16 cellular contexts compared by ENCODE assay signal in genomic region chr5:57366744-57367143, GRCh38.
DNase-seq lines count a peak whose midpoint lies in the region; ATAC-seq and TF ChIP-seq lines count a peak whose summit lies in the region.
"Had no signal": no experiment of that assay in that cellular context is flagged by ENCODE, and none has a peak within 500 bp of the region (broad histone marks: within the 10 kb centered on the region; RNA-seq: fewer than 3 reads in every experiment).

No MANE protein-coding gene starts in this region.

- H3K27me3 ChIP-seq in AG04450 (ENCODE audit: control insufficient read depth, insufficient read depth, low read length), result no peaks in the 10 kb centered on the region
- no peaks in the 10 kb centered on the region for H3K27me3 ChIP-seq in SJSA1 (replicated peaks)
- H3K27me3 ChIP-seq in esophagus squamous epithelium, result no peaks in the 10 kb centered on the region
- H3K27me3 ChIP-seq: gastrocnemius medialis, thyroid gland had no signal

- no peak overlapping the region for H3K4me3 Mint-ChIP-seq in HFFc6
- H3K4me3 Mint-ChIP-seq: immature natural killer cell had no signal

- CTCF ChIA-PET in AG04450 (lab: Charles Lee), result no interaction called here

- no peak overlapping the region for H3K27ac Mint-ChIP-seq in HFFc6
- H3K27ac Mint-ChIP-seq: immature natural killer cell had no signal

- peaks cover 22% of the 10 kb centered on the region for H3K4me1 ChIP-seq in SJSA1 (replicated peaks)
- no peaks in the 10 kb centered on the region for H3K4me1 ChIP-seq in mucosa of descending colon (ENCODE audit: low read depth)
- no peaks in the 10 kb centered on the region for H3K4me1 ChIP-seq in esophagus squamous epithelium
- H3K4me1 ChIP-seq: gastrocnemius medialis, thyroid gland had no signal

- no peaks in the 10 kb centered on the region for H3K36me3 Mint-ChIP-seq in HFFc6 (ENCODE audit: low read depth)

- no peaks in the 10 kb centered on the region for H3K36me3 ChIP-seq in SJSA1
- no peaks in the 10 kb centered on the region for H3K36me3 ChIP-seq in mucosa of descending colon (ENCODE audit: low read depth)
- no peaks in the 10 kb centered on the region for H3K36me3 ChIP-seq in esophagus squamous epithelium
- H3K36me3 ChIP-seq: gastrocnemius medialis, thyroid gland had no signal

- POLR2A ChIA-PET in AG04450 (lab: Yijun Ruan, JAX), result no interaction called here

- H3K9me3 ChIP-seq in AG04450 (ENCODE audit: control insufficient read depth, insufficient read depth, low read length) (no peaks in the 10 kb centered on the region), SJSA1 (replicated peaks) (no peaks in the 10 kb centered on the region), mucosa of descending colon (no peaks in the 10 kb centered on the region), esophagus squamous epithelium (no peaks in the 10 kb centered on the region)
- H3K9me3 ChIP-seq: gastrocnemius medialis, thyroid gland had no signal

- peaks cover 6% of the 10 kb centered on the region for H3K4me1 Mint-ChIP-seq in HFFc6 (ENCODE audit: low read depth)
- H3K4me1 Mint-ChIP-seq: immature natural killer cell had no signal

- intact Hi-C loops in mucosa of descending colon (cut with DNase I, micrococcal nuclease) (no loop called here), esophagus squamous epithelium (cut with DNase I) (no loop called here)

- H3K9me3 Mint-ChIP-seq in HFFc6, result no peaks in the 10 kb centered on the region

- ATAC-seq in mucosa of descending colon, result no peak
- ATAC-seq in HG03196 (IDR thresholded peaks at IDR 0.05; ENCODE audit: unreplicated experiment), result no peak
- ATAC-seq: gastrocnemius medialis had no signal

- TF ChIP-seq POLR2A in esophagus squamous epithelium (IDR thresholded peaks at IDR 0.05), result no peak

- DNase-seq in AG04450 (ENCODE audit: low read depth, low spot score), result peak; percentile 3
- DNase-seq in HFFc6, result peak; percentile 32
- peak in 1 of 2 experiments; percentile 28 for DNase-seq in SJSA1 (ENCODE audit: low read depth in 1 of 2, low spot score in 2 of 2)
- peak; percentile 30 for DNase-seq in fibroblast of villous mesenchyme (ENCODE audit: low read depth)
- DNase-seq in mucosa of descending colon, result no peak
- no peak for DNase-seq in GOT3 (lab: John Stamatoyannopoulos, UW)
- no peak for DNase-seq in esophagus squamous epithelium (lab: John Stamatoyannopoulos, UW)
- DNase-seq: activated CD4-positive, CD25-positive, alpha-beta regulatory T cell; gastrocnemius medialis; immature natural killer cell; NCI-H1694; NCI-H510A; OCI-M1; stimulated activated CD4-positive, alpha-beta T cell treated with anti-CD3 and anti-CD28 coated beads, Interleukin-4, amount 100 ng/mL, for 4 hours; thyroid gland had no signal

- no peaks in the 10 kb centered on the region; the same call in 1 of the 2 replicates for H3K27me3 Mint-ChIP-seq in HFFc6 (ENCODE audit: insufficient read depth)

- no peak for TF ChIP-seq CTCF in AG04450 (IDR thresholded peaks at IDR 0.05; ENCODE audit: low read depth, low read length)
- TF ChIP-seq CTCF in HFFc6 (IDR thresholded peaks at IDR 0.05), result no peak
- no peak for TF ChIP-seq CTCF in fibroblast of villous mesenchyme (IDR thresholded peaks at IDR 0.05; ENCODE audit: insufficient read depth, low read depth, low read length)
- TF ChIP-seq CTCF in mucosa of descending colon (IDR thresholded peaks at IDR 0.05), result no peak
- no peak for TF ChIP-seq CTCF in esophagus squamous epithelium (IDR thresholded peaks at IDR 0.05)

- H3K4me3 ChIP-seq in AG04450 (ENCODE audit: low read depth, low read length) (no peak overlapping the region), SJSA1 (no peak overlapping the region), fibroblast of villous mesenchyme (ENCODE audit: low read depth, low read length) (no peak overlapping the region), mucosa of descending colon (no peak overlapping the region), esophagus squamous epithelium (no peak overlapping the region)
- H3K4me3 ChIP-seq: gastrocnemius medialis, thyroid gland had no signal

- WGBS in esophagus squamous epithelium, 2 donors, result 38 to 67% methylated on average over 1 of the region's 1 CpG

- H3K27ac ChIP-seq in AG04450 (ENCODE audit: low read depth, low read length), result no peak overlapping the region
- peak overlapping the region; percentile 78 for H3K27ac ChIP-seq in SJSA1
- no peak overlapping the region for H3K27ac ChIP-seq in esophagus squamous epithelium
- H3K27ac ChIP-seq: gastrocnemius medialis, thyroid gland had no signal

Comparison
In these comparisons a context has a peak if more than half of its experiments do, and no peak if none do; other contexts are left out.
1. DNase-seq: peak in AG04450 (single experiment), HFFc6 (single experiment) and fibroblast of villous mesenchyme (single experiment); none in mucosa of descending colon (0 of 3), GOT3 (single experiment) and esophagus squamous epithelium (single experiment).